ENCODE assay signal across 25 cellular contexts in genomic region chr4:25076625-25077413, GRCh38. TPM values are rescaled to one million over a fixed set of nuclear protein-coding genes. Genes with fewer than 3 reads are reported as not detected.
"Had no signal": no experiment of that assay in that cellular context is flagged by ENCODE, and none has a peak within 500 bp of the region (broad histone marks: within the 10 kb centered on the region; RNA-seq: fewer than 3 reads in every experiment).

No MANE protein-coding gene starts in this region.

- H3K9ac ChIP-seq: SK-N-SH had no signal

- H3K27ac ChIP-seq: SJCRH30 had no signal

- H3K27me3 ChIP-seq: MG63, SJCRH30 had no signal

- H3K9me3 Mint-ChIP-seq: activated CD8-positive, alpha-beta T cell treated with anti-CD3 and anti-CD28 coated beads for 36 hours; activated naive CD4-positive, alpha-beta T cell treated with anti-CD3 and anti-CD28 coated beads, Interleukin-2, amount 10 ng/mL, durations not matched to agents 7 days and 5 days; activated naive CD8-positive, alpha-beta T cell treated with anti-CD3 and anti-CD28 coated beads for 36 hours; activated T-helper 2 cell treated with anti-CD3 and anti-CD28 coated beads, Interferon-gamma antibody, Interleukin-2, Interleukin-4, amounts not matched to agents 10 μg/mL and 5 μg/mL and 100 μg/mL, durations not matched to agents 14 hours and 24 hours and 36 hours had no signal

- ATAC-seq: activated CD4-positive, CD25-positive, alpha-beta regulatory T cell treated with anti-CD3 and anti-CD28 coated beads, Interleukin-2, amount 50 U/mL, for 24 hours; activated CD8-positive, alpha-beta T cell treated with anti-CD3 and anti-CD28 coated beads for 36 hours; activated T-cell treated with anti-CD3 and anti-CD28 coated beads, Interleukin-2, amount 50 U/mL, for 72 hours had no signal

- DNase-seq: activated CD4-positive, alpha-beta T cell treated with anti-CD3 and anti-CD28 coated beads for 4 hours; activated CD8-positive, alpha-beta memory T cell treated with anti-CD3 and anti-CD28 coated beads, Interleukin-2, amount 50 U/mL, for 4 hours; activated CD8-positive, alpha-beta T cell treated with anti-CD3 and anti-CD28 coated beads for 36 hours; activated gamma-delta T cell treated with Interleukin-2 at 50 U/mL for 16 hours; activated naive CD4-positive, alpha-beta T cell treated with anti-CD3 and anti-CD28 coated beads, Interleukin-2, amount 10 ng/mL, durations not matched to agents 7 days and 5 days; activated naive CD8-positive, alpha-beta T cell treated with anti-CD3 and anti-CD28 coated beads for 36 hours; activated T-cell treated with anti-CD3 and anti-CD28 coated beads, Interleukin-2, amount 50 U/mL, for 72 hours; MG63; MV-4-11; NCI-H1092 treated with DMSO at 0.1 percent for 48 hours; NCI-H1417 treated with DMSO at 0.1 percent for 48 hours; NCI-H1694; NCI-H2107; NCI-H2171 treated with DMSO at 0.1 percent for 48 hours; NCI-H226; NCI-H510A; NCI-H82; SJCRH30; SK-N-SH; T-helper 1 cell had no signal

- H3K9me3 ChIP-seq: MG63, SJCRH30, SK-N-SH had no signal

- H3K27ac Mint-ChIP-seq: activated CD8-positive, alpha-beta T cell treated with anti-CD3 and anti-CD28 coated beads for 36 hours; activated naive CD4-positive, alpha-beta T cell treated with anti-CD3 and anti-CD28 coated beads, Interleukin-2, amount 10 ng/mL, durations not matched to agents 7 days and 5 days; activated naive CD8-positive, alpha-beta T cell treated with anti-CD3 and anti-CD28 coated beads for 36 hours; activated T-cell treated with anti-CD3 and anti-CD28 coated beads, Interleukin-2, amount 50 U/mL, for 72 hours; activated T-helper 2 cell treated with anti-CD3 and anti-CD28 coated beads, Interferon-gamma antibody, Interleukin-2, Interleukin-4, amounts not matched to agents 10 μg/mL and 5 μg/mL and 100 μg/mL, durations not matched to agents 14 hours and 24 hours and 36 hours had no signal

- H3K36me3 Mint-ChIP-seq: activated naive CD4-positive, alpha-beta T cell treated with anti-CD3 and anti-CD28 coated beads, Interleukin-2, amount 10 ng/mL, durations not matched to agents 7 days and 5 days; activated naive CD8-positive, alpha-beta T cell treated with anti-CD3 and anti-CD28 coated beads for 36 hours had no signal

- H3K4me3 ChIP-seq: MG63, SJCRH30 had no signal

- H3K4me1 ChIP-seq: SJCRH30 had no signal

- H3K4me3 Mint-ChIP-seq: activated CD8-positive, alpha-beta T cell treated with anti-CD3 and anti-CD28 coated beads for 36 hours; activated naive CD4-positive, alpha-beta T cell treated with anti-CD3 and anti-CD28 coated beads, Interleukin-2, amount 10 ng/mL, durations not matched to agents 7 days and 5 days; activated naive CD8-positive, alpha-beta T cell treated with anti-CD3 and anti-CD28 coated beads for 36 hours; activated T-cell treated with anti-CD3 and anti-CD28 coated beads, Interleukin-2, amount 50 U/mL, for 72 hours had no signal

- H3K36me3 ChIP-seq: MG63, SJCRH30 had no signal

- H3K4me2 ChIP-seq: SK-N-SH had no signal

- H3K4me1 Mint-ChIP-seq: activated naive CD4-positive, alpha-beta T cell treated with anti-CD3 and anti-CD28 coated beads, Interleukin-2, amount 10 ng/mL, durations not matched to agents 7 days and 5 days; activated naive CD8-positive, alpha-beta T cell treated with anti-CD3 and anti-CD28 coated beads for 36 hours had no signal

RNA-seq across cellular contexts. Expression of gene LGI2, which starts 46.1 kb away (rescaled TPM):
- total RNA-seq: activated CD8-positive, alpha-beta T cell treated with anti-CD3 and anti-CD28 coated beads for 36 hours; activated naive CD8-positive, alpha-beta T cell treated with anti-CD3 and anti-CD28 coated beads for 36 hours; activated T-cell treated with anti-CD3 and anti-CD28 coated beads, Interleukin-2, amount 50 U/mL, for 72 hours; activated T-helper 2 cell treated with anti-CD3 and anti-CD28 coated beads, Interferon-gamma antibody, Interleukin-2, Interleukin-4, amounts not matched to agents 10 μg/mL and 5 μg/mL and 100 μg/mL, durations not matched to agents 14 hours and 24 hours and 36 hours; OCI-LY7; RPMI7951; T-helper 2 cell treated with Interferon-gamma antibody and Interleukin-4, amounts not matched to agents 100 ng/mL and 5 ng/mL, for 36 hours had no signal
- polyA plus RNA-seq: SK-N-SH had no signal
